9 cellular contexts compared by ENCODE assay signal in the genomic region with DNA sequence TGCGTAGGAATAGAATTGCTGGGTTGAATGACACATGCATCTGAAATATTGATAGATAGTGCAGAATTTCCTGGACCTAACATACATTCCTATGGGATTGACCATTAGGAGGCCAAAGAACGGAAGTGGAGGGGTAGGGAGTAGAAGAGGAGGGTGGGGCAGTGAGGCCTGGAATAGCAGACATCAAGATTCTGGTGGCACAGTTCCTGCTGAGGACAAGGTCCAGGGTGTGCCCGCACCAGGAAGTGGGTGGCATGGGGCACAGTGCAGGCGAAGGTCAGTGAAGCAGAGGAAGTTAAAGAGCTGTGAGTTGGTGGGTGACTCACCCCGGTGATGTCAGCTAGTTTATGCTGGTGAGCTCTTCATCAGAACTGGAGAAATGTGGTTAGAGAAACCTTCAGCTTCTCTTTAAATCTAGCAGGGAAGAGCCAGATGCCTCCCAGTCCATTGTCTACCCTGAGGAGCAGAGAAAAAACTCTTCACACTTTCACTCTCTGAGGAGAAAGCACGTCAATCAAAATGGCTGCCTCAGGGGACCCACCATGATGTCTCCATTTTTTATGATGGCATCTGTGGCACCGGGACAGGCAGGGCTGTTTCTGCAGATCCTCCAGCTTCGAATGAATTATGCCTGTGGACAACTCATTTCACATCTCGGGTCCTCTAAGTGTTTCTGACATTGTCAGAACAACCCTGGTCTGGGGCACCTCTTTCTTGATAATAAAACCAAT. TPM values are rescaled to one million over a fixed set of nuclear protein-coding genes. Genes with fewer than 3 reads are reported as not detected.
DNase-seq lines count a peak whose midpoint lies in the region; ATAC-seq, FAIRE-seq and TF ChIP-seq lines count a peak whose summit lies in the region.
"Had no signal": no experiment of that assay in that cellular context is flagged by ENCODE, and none has a peak within 500 bp of the region (broad histone marks: within the 10 kb centered on the region; RNA-seq: fewer than 3 reads in every experiment).

No MANE protein-coding gene starts in this region.

- H3K9me3 ChIP-seq in MM.1S (replicated peaks; ENCODE audit: insufficient read depth, low read length): no peaks in the 10 kb centered on the region
- H3K9me3 ChIP-seq in pancreas: no peaks in the 10 kb centered on the region

- no peak overlapping the region for H3K9ac ChIP-seq in MM.1S (ENCODE audit: low read length)

- CTCF ChIA-PET in activated CD8-positive, alpha-beta T cell treated with anti-CD3 and anti-CD28 coated beads, Interleukin-2, amount 10 ng/mL, durations not matched to agents 7 days and 5 days (lab: Charles Lee): interaction anchor here (0.7 to 8.1 kb wide), 15 partner anchors 8 to 346 kb away, joined by 3 to 82 read pairs (median 4); a partner anchor contains a TSS

- no peaks in the 10 kb centered on the region for H4K20me1 ChIP-seq in MM.1S (ENCODE audit: insufficient read depth, low read length)

- no peak overlapping the region for H2AFZ ChIP-seq in MM.1S (ENCODE audit: low read length)

- H3K36me3 ChIP-seq in MM.1S (replicated peaks; ENCODE audit: insufficient read depth, low read length): no peaks in the 10 kb centered on the region
- H3K36me3 ChIP-seq in pancreas: no peaks in the 10 kb centered on the region

- H3K4me3 Mint-ChIP-seq in activated CD8-positive, alpha-beta T cell treated with anti-CD3 and anti-CD28 coated beads, Interleukin-2, amount 10 ng/mL, durations not matched to agents 7 days and 5 days: peak overlapping the region; percentile 32

- H3K4me1 Mint-ChIP-seq in activated CD8-positive, alpha-beta T cell treated with anti-CD3 and anti-CD28 coated beads, Interleukin-2, amount 10 ng/mL, durations not matched to agents 7 days and 5 days (ENCODE audit: low read depth): peaks cover 72% of the 10 kb centered on the region

- peaks cover 33% of the 10 kb centered on the region for H3K4me1 ChIP-seq in MM.1S (ENCODE audit: low read length)
- H3K4me1 ChIP-seq in pancreas: peaks cover 0 to 6% (median 0%) of the 10 kb centered on the region in 3 donors

- H3K27me3 ChIP-seq in MM.1S (replicated peaks; ENCODE audit: insufficient read depth, low read length): no peaks in the 10 kb centered on the region
- no peaks in the 10 kb centered on the region for H3K27me3 ChIP-seq in pancreas

- peak; percentile 50 for ATAC-seq in GM21367 (IDR thresholded peaks at IDR 0.05; ENCODE audit: unreplicated experiment)
- peak; percentile 89 for ATAC-seq in activated CD8-positive, alpha-beta T cell treated with anti-CD3 and anti-CD28 coated beads, Interleukin-2, amount 10 ng/mL, durations not matched to agents 7 days and 5 days
- peak; percentile 81 to 94 (median 84) for ATAC-seq in pancreas

- peaks cover 2% of the 10 kb centered on the region for H3K27me3 Mint-ChIP-seq in activated CD8-positive, alpha-beta T cell treated with anti-CD3 and anti-CD28 coated beads, Interleukin-2, amount 10 ng/mL, durations not matched to agents 7 days and 5 days (ENCODE audit: low read depth)

- no peak for FAIRE-seq in pancreas (lab: Jason Lieb, UNC)

- H3K27ac Mint-ChIP-seq in activated CD8-positive, alpha-beta T cell treated with anti-CD3 and anti-CD28 coated beads, Interleukin-2, amount 10 ng/mL, durations not matched to agents 7 days and 5 days: peak overlapping the region; percentile 77

- H3K4me3 ChIP-seq in MM.1S (ENCODE audit: low read length) (no peak overlapping the region), epithelial cell of proximal tubule (ENCODE audit: low read depth, low read length) (no peak overlapping the region), pancreas (no peak overlapping the region)

- H3K27ac ChIP-seq in MM.1S (ENCODE audit: low read length) (peak overlapping the region; percentile 5; the same call in 1 of the 2 replicates), pancreas (peak overlapping the region in 2 of 4 donors; percentile 14 to 43)

- H3K9me2 ChIP-seq in MM.1S (replicated peaks; ENCODE audit: insufficient read depth, low read length): no peaks in the 10 kb centered on the region

- 0 out of 2 replicates have a peak overlapping the region, but pooled peaks have one; percentile 0 for H3K4me2 ChIP-seq in MM.1S (ENCODE audit: low read depth, low read length)

- peaks cover 1% of the 10 kb centered on the region for H3K9me3 Mint-ChIP-seq in activated CD8-positive, alpha-beta T cell treated with anti-CD3 and anti-CD28 coated beads, Interleukin-2, amount 10 ng/mL, durations not matched to agents 7 days and 5 days (ENCODE audit: insufficient read depth)

- intact Hi-C loops in pancreas (cut with DNase I): no loop called here

- no peaks in the 10 kb centered on the region for H3K79me2 ChIP-seq in MM.1S (ENCODE audit: low read length)

- H3F3A ChIP-seq in MM.1S (ENCODE audit: insufficient read depth, low read length): peaks cover 6% of the 10 kb centered on the region; the same call in 1 of the 2 replicates

- H3K36me3 Mint-ChIP-seq in activated CD8-positive, alpha-beta T cell treated with anti-CD3 and anti-CD28 coated beads, Interleukin-2, amount 10 ng/mL, durations not matched to agents 7 days and 5 days (ENCODE audit: low read depth): no peaks in the 10 kb centered on the region

- TF ChIP-seq CTCF in MM.1S (IDR thresholded peaks at IDR 0.05; ENCODE audit: low read length) (no peak), epithelial cell of proximal tubule (conservative IDR thresholded peaks at IDR 0.05; ENCODE audit: low read depth, low read length) (no peak), pancreas (IDR thresholded peaks at IDR 0.05) (no peak)

- POLR2A ChIA-PET in activated CD8-positive, alpha-beta T cell treated with anti-CD3 and anti-CD28 coated beads, Interleukin-2, amount 10 ng/mL, durations not matched to agents 7 days and 5 days (lab: Charles Lee): interaction anchor here (0.6 to 3.4 kb wide), 7 partner anchors 19 to 674 kb away, joined by 3 to 13 read pairs (median 4); a partner anchor contains a TSS

- 51 to 64% methylated on average over 9 of the region's 9 CpGs for WGBS in pancreas, 2 donors

- peak; percentile 24 for DNase-seq in 8988T
- peak; percentile 62 for DNase-seq in MM.1S
- peak; percentile 78 for DNase-seq in activated CD8-positive, alpha-beta T cell treated with anti-CD3 and anti-CD28 coated beads, Interleukin-2, amount 10 ng/mL, durations not matched to agents 7 days and 5 days
- DNase-seq in epithelial cell of proximal tubule (ENCODE audit: low read depth): peak; percentile 79
- peak; percentile 37 to 76 (median 62) for DNase-seq in pancreas
- no peak for DNase-seq in iPS-NIHi11 (ENCODE audit: low spot score)
- DNase-seq in hippocampal formation (lab: John Stamatoyannopoulos, UW): no peak

RNA-seq across cellular contexts. Expression of a gene that starts 55.9 kb away (rescaled TPM):
- 1 to 10 TPM; 3.8 to 4.7 TPM for total RNA-seq in activated CD8-positive, alpha-beta T cell treated with anti-CD3 and anti-CD28 coated beads, Interleukin-2, amount 10 ng/mL, durations not matched to agents 7 days and 5 days
- total RNA-seq in epithelial cell of proximal tubule: not detected in 2 replicates
- total RNA-seq in pancreas: under 1 TPM in 3 of 6 donors, not detected in 3; 0.16 to 0.25 (median 0.17) TPM
- not detected for polyA plus RNA-seq in pancreas
- total RNA-seq: glomerular endothelial cell had no signal

Comparison
In these comparisons a context has a peak if more than half of its experiments do, and no peak if none do; other contexts are left out.
1. DNase-seq: peak in 8988T (single experiment), MM.1S (single experiment), activated CD8-positive, alpha-beta T cell treated with anti-CD3 and anti-CD28 coated beads, Interleukin-2, amount 10 ng/mL, durations not matched to agents 7 days and 5 days (single experiment), epithelial cell of proximal tubule (single experiment) and pancreas (6 of 6); none in iPS-NIHi11 (single experiment) and hippocampal formation (0 of 2).
2. Peak in every context shown above with its lines, with median percentiles within 50 percentile points of each other: ATAC-seq.